1 cellular context compared by ENCODE assay signal in genomic region chr19:13959141-13959961, GRCh38.
TF ChIP-seq lines count a peak whose summit lies in the region.

No MANE protein-coding gene starts in this region.

TF ChIP-seq in HepG2, 621 proteins besides CTCF, POLR2A, EP300 and RAD21:
- no peak for TF ChIP-seq PBX2 (CRISPR knock-in tag; IDR thresholded peaks at IDR 0.05)
- TF ChIP-seq ZNF101 (CRISPR knock-in tag; IDR thresholded peaks at IDR 0.05; ENCODE audit: borderline replicate concordance, low read depth) = no peak
- no peak for TF ChIP-seq ARNTL (CRISPR knock-in tag; IDR thresholded peaks at IDR 0.05)
- no peak for TF ChIP-seq CENPT (CRISPR knock-in tag; IDR thresholded peaks at IDR 0.05; ENCODE audit: low read depth)
- no peak for TF ChIP-seq HNRNPH1 (optimal IDR thresholded peaks at IDR 0.05; ENCODE audit: low read depth, low read length)
- TF ChIP-seq TAF15 (IDR thresholded peaks at IDR 0.05; ENCODE audit: low read depth, low read length, poor library complexity, severe bottlenecking) = no peak
- peak; percentile 15; the same call in 1 of the 2 replicates for TF ChIP-seq RBFOX2 (IDR thresholded peaks at IDR 0.05; ENCODE audit: low read depth, low read length)
- no peak for TF ChIP-seq FOXK1 (CRISPR knock-in tag; IDR thresholded peaks at IDR 0.05; ENCODE audit: borderline replicate concordance, low read depth)
- no peak for TF ChIP-seq MBNL3 (CRISPR knock-in tag; conservative IDR thresholded peaks at IDR 0.05)
- TF ChIP-seq ATF7 (IDR thresholded peaks at IDR 0.05) = peak; percentile 67
- no peak for TF ChIP-seq ATF7 (CRISPR knock-in tag; IDR thresholded peaks at IDR 0.05)
- TF ChIP-seq AGO2 (optimal IDR thresholded peaks at IDR 0.05; ENCODE audit: low read depth, low read length) = peak; percentile 29
- TF ChIP-seq ZNF564 (CRISPR knock-in tag; IDR thresholded peaks at IDR 0.05) = no peak
TF ChIP-seq in HepG2: peak in this region for 3.
